In the genomic region with DNA sequence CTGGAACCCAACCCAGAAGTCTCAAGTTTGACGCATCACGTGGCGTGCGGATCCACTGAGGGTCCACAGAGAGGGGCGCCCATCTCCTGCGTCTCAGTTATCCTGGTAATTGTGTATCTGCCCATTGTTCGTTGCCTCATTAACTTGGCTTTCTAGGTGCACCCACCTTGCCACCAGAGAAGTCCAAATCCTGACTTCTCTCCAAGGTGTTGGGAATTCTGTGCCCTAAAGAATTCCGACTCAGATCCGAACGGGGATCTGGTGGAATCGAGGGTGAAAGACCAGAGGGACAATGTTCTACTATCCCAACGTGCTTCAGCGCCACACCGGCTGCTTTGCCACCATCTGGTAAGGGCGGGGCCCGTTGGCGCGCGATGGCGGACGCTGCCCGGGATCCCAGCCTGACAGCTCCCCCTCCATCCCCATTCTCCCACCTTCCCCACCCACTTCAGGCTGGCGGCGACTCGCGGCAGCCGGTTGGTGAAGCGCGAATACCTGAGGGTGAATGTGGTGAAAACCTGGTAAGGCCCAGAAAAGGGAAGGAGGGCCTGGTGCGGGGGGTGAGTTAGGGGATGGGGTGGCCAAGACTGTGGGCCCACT, we compare ENCODE assay signal across 8 cellular contexts. TPM values are rescaled to one million over a fixed set of nuclear protein-coding genes. Genes with fewer than 3 reads are reported as not detected.
DNase-seq lines count a peak whose midpoint lies in the region; ATAC-seq and TF ChIP-seq lines count a peak whose summit lies in the region.

No MANE protein-coding gene starts in this region.

- H3K4me1 ChIP-seq in gastroesophageal sphincter (peaks cover 0 to 21% (median 3%) of the 10 kb centered on the region in 3 donors), psoas muscle (peaks cover 11% of the 10 kb centered on the region), PC-9 (replicated peaks; ENCODE audit: insufficient read depth) (no peaks in the 10 kb centered on the region), MM.1S (ENCODE audit: low read length) (no peaks in the 10 kb centered on the region)

- no TSS peak for BruUV-seq in PC-9 (replicated peaks; lab: Mats Ljungman, UMichigan)

- H4K20me1 ChIP-seq in PC-9 (ENCODE audit: insufficient read depth): no peaks in the 10 kb centered on the region
- no peaks in the 10 kb centered on the region for H4K20me1 ChIP-seq in MM.1S (ENCODE audit: insufficient read depth, low read length)

- H3K4me3 ChIP-seq in gastroesophageal sphincter: peak overlapping the region; percentile 2 to 47
- peak overlapping the region; percentile 40 for H3K4me3 ChIP-seq in psoas muscle
- H3K4me3 ChIP-seq in PC-9: no peak overlapping the region
- H3K4me3 ChIP-seq in MM.1S (ENCODE audit: low read length): no peak overlapping the region

- CTCF ChIA-PET in PC-9 (lab: Charles Lee): no interaction called here

- H3K36me3 ChIP-seq in gastroesophageal sphincter (peaks cover 0 to 37% of the 10 kb centered on the region in 2 donors), psoas muscle (ENCODE audit: insufficient read depth in 1 of 2, low read depth in 1 of 2) (peaks cover 0 to 16% of the 10 kb centered on the region in 2 donors), PC-9 (ENCODE audit: low read depth) (no peaks in the 10 kb centered on the region), MM.1S (replicated peaks; ENCODE audit: insufficient read depth, low read length) (no peaks in the 10 kb centered on the region)

- in situ Hi-C loops in G401 (cut with HindIII; ENCODE audit: low sequenced_read_pairs): no loop called here

- H3F3A ChIP-seq in PC-9 (ENCODE audit: insufficient read depth, low read depth) (no peaks in the 10 kb centered on the region; the same call in 1 of the 2 replicates), MM.1S (ENCODE audit: insufficient read depth, low read length) (no peaks in the 10 kb centered on the region)

- intact Hi-C loops in psoas muscle (cut with DNase I): no loop called here
- intact Hi-C loops in PC-9 (cut with micrococcal nuclease; ENCODE audit: unreplicated experiment): no loop called here

- DNase-seq in G401 (ENCODE audit: low spot score) (peak; percentile 39), NCI-H226 (peak; percentile 12), psoas muscle (peak in 1 of 2 donors; percentile 46), PC-9 (no peak), ureter (ENCODE audit: low spot score) (no peak), MM.1S (no peak), KG1 (lab: John Stamatoyannopoulos, UW) (no peak)

- no peak for TF ChIP-seq EP300 in gastroesophageal sphincter (IDR thresholded peaks at IDR 0.05)

- no CpG with 5 or more reads among the region's 30 CpGs for WGBS in gastroesophageal sphincter (ENCODE audit: low coverage in 1 of 2), 2 donors
- 20 to 27% (median 23%) methylated on average over 30 of the region's 30 CpGs for WGBS in psoas muscle, 3 donors

- peak overlapping the region in 3 of 4 donors; percentile 60 to 72 (median 63) for H3K27ac ChIP-seq in gastroesophageal sphincter
- H3K27ac ChIP-seq in psoas muscle: no peak overlapping the region
- no peak overlapping the region for H3K27ac ChIP-seq in PC-9
- H3K27ac ChIP-seq in MM.1S (ENCODE audit: low read length): no peak overlapping the region

- no peaks in the 10 kb centered on the region for H3K79me2 ChIP-seq in PC-9 (ENCODE audit: low read depth)
- no peaks in the 10 kb centered on the region for H3K79me2 ChIP-seq in MM.1S (ENCODE audit: low read length)

- H3K9me3 ChIP-seq in gastroesophageal sphincter (no peaks in the 10 kb centered on the region), psoas muscle (no peaks in the 10 kb centered on the region), PC-9 (ENCODE audit: insufficient read depth, low read depth) (no peaks in the 10 kb centered on the region), MM.1S (replicated peaks; ENCODE audit: insufficient read depth, low read length) (no peaks in the 10 kb centered on the region)

- TF ChIP-seq CTCF in gastroesophageal sphincter (IDR thresholded peaks at IDR 0.05) (no peak), psoas muscle (IDR thresholded peaks at IDR 0.05) (no peak), PC-9 (conservative IDR thresholded peaks at IDR 0.05) (no peak), MM.1S (IDR thresholded peaks at IDR 0.05; ENCODE audit: low read length) (no peak)

- no peaks in the 10 kb centered on the region for H3K9me2 ChIP-seq in PC-9 (ENCODE audit: insufficient read depth)
- no peaks in the 10 kb centered on the region for H3K9me2 ChIP-seq in MM.1S (replicated peaks; ENCODE audit: insufficient read depth, low read length)

- no peak overlapping the region for H3K4me2 ChIP-seq in PC-9
- H3K4me2 ChIP-seq in MM.1S (ENCODE audit: low read depth, low read length): no peak overlapping the region

- POLR2A ChIA-PET in PC-9 (lab: Charles Lee; ENCODE audit: unreplicated experiment): no interaction called here

- H3K27me3 ChIP-seq in gastroesophageal sphincter: no peaks in the 10 kb centered on the region
- peaks cover 0 to 36% (median 0%) of the 10 kb centered on the region in 3 donors for H3K27me3 ChIP-seq in psoas muscle (ENCODE audit: insufficient read depth in 3 of 3, low read length in 2 of 3)
- H3K27me3 ChIP-seq in PC-9 (ENCODE audit: insufficient read depth, low read depth): no peaks in the 10 kb centered on the region
- H3K27me3 ChIP-seq in MM.1S (replicated peaks; ENCODE audit: insufficient read depth, low read length): no peaks in the 10 kb centered on the region

- no peak for TF ChIP-seq POLR2A in gastroesophageal sphincter (IDR thresholded peaks at IDR 0.05)

- ATAC-seq in gastroesophageal sphincter: no peak
- peak; percentile 2 to 37 (median 22) for ATAC-seq in psoas muscle

- H3K9ac ChIP-seq in MM.1S (ENCODE audit: low read length): no peak overlapping the region

- H2AFZ ChIP-seq in PC-9: no peak overlapping the region
- H2AFZ ChIP-seq in MM.1S (ENCODE audit: low read length): no peak overlapping the region

RNA-seq across cellular contexts. Expression of a gene that starts 0.5 kb away (rescaled TPM):
- total RNA-seq in G401 (2014; rRNA removed; shearing (Covaris generic)): 0.31 TPM in 1 of 2 replicates, not detected in the other
- total RNA-seq in gastroesophageal sphincter: 1 to 10 TPM; 1.6 to 8.2 (median 6.8) TPM
- total RNA-seq in psoas muscle: 1 to 10 TPM; 1.0 to 1.6 (median 1.3) TPM
- polyA plus RNA-seq in psoas muscle: 1 to 10 TPM in 1 of 3 donors, under 1 TPM in 2; 0.13 to 1.2 (median 0.86) TPM
- 6.5 and 8.3 TPM in 2 replicates for total RNA-seq in PC-9 (2021)
- 12.6 TPM for total RNA-seq in ureter

RNA-seq across cellular contexts. Expression of a gene that starts 11.3 kb away (rescaled TPM):
- 8.3 and 14.1 TPM in 2 replicates for total RNA-seq in G401 (2014; rRNA removed; shearing (Covaris generic))
- total RNA-seq in gastroesophageal sphincter (10 to 100 TPM; 61.3 to 80.1 (median 68.1) TPM), psoas muscle (10 to 100 TPM; 10.4 to 21.6 (median 15.1) TPM), PC-9 (2021) (18.8 and 21.4 TPM in 2 replicates), ureter (101 TPM)
- polyA plus RNA-seq in psoas muscle: 10 to 100 TPM in 2 of 3 donors, 1 to 10 TPM in 1; 7.9 to 14.2 (median 11.8) TPM

RNA-seq across cellular contexts. Expression of a gene that starts 16.3 kb away (rescaled TPM):
- total RNA-seq in G401 (2014; rRNA removed; shearing (Covaris generic)): 79.5 and 80.4 TPM in 2 replicates
- 10 to 100 TPM; 16.8 to 31.6 (median 27.0) TPM for total RNA-seq in gastroesophageal sphincter
- total RNA-seq in psoas muscle: 10 to 100 TPM; 35.7 to 75.9 (median 51.1) TPM
- 10 to 100 TPM; 28.8 to 99.7 (median 62.4) TPM for polyA plus RNA-seq in psoas muscle
- total RNA-seq in PC-9 (2021): 39.0 and 44.1 TPM in 2 replicates
- total RNA-seq in ureter: 69.1 TPM

RNA-seq across cellular contexts. Expression of a gene that starts 22.9 kb away (rescaled TPM):
- 26.6 and 50.0 TPM in 2 replicates for total RNA-seq in G401 (2014; rRNA removed; shearing (Covaris generic))
- total RNA-seq in gastroesophageal sphincter (10 to 100 TPM; 34.7 to 53.3 (median 45.0) TPM), psoas muscle (10 to 100 TPM; 21.0 to 22.7 (median 21.8) TPM), PC-9 (2021) (37.3 and 41.2 TPM in 2 replicates), ureter (42.9 TPM)
- 10 to 100 TPM; 21.7 to 43.4 (median 31.7) TPM for polyA plus RNA-seq in psoas muscle

RNA-seq across cellular contexts. Expression of a gene that starts 25.1 kb away (rescaled TPM):
- total RNA-seq in G401 (2014; rRNA removed; shearing (Covaris generic)): 51.9 and 89.7 TPM in 2 replicates
- 10 to 100 TPM; 19.0 to 38.9 (median 32.0) TPM for total RNA-seq in gastroesophageal sphincter
- total RNA-seq in psoas muscle: 10 to 100 TPM; 46.4 to 81.5 (median 64.7) TPM
- 10 to 100 TPM; 43.3 to 57.3 (median 55.7) TPM for polyA plus RNA-seq in psoas muscle
- total RNA-seq in PC-9 (2021): 44.6 and 60.8 TPM in 2 replicates
- 86.6 TPM for total RNA-seq in ureter

Comparison
In these comparisons a context has a peak if more than half of its experiments do, and no peak if none do; other contexts are left out.
1. DNase-seq: peak in G401 (single experiment) and NCI-H226 (single experiment); none in PC-9 (0 of 2), ureter (single experiment), MM.1S (single experiment) and KG1 (single experiment).
2. H3K27ac ChIP-seq: peak in gastroesophageal sphincter (3 of 4); none in psoas muscle (single experiment), PC-9 (single experiment) and MM.1S (single experiment).
3. H3K4me3 ChIP-seq: peak in gastroesophageal sphincter (2 of 2) and psoas muscle (single experiment); none in PC-9 (single experiment) and MM.1S (single experiment).